Comparison of ENCODE assay signal across 11 cellular contexts in genomic region chr1:15948091-15948591, GRCh38. TPM values are rescaled to one million over a fixed set of nuclear protein-coding genes. Genes with fewer than 3 reads are reported as not detected.
DNase-seq lines count a peak whose midpoint lies in the region; ATAC-seq and TF ChIP-seq lines count a peak whose summit lies in the region.
"Had no signal": no experiment of that assay in that cellular context is flagged by ENCODE, and none has a peak within 500 bp of the region (broad histone marks: within the 10 kb centered on the region; RNA-seq: fewer than 3 reads in every experiment).

No MANE protein-coding gene starts in this region.

- no peaks in the 10 kb centered on the region for H3K9me3 Mint-ChIP-seq in CD4-positive, alpha-beta memory T cell

- peak overlapping the region; percentile 36 to 83 (median 54) for H3K4me3 Mint-ChIP-seq in CD4-positive, alpha-beta memory T cell

- peaks cover 0 to 2% of the 10 kb centered on the region in 2 donors for H3K27me3 Mint-ChIP-seq in CD4-positive, alpha-beta memory T cell

- H3K4me3 ChIP-seq in CD4-positive, alpha-beta memory T cell (ENCODE audit: low read length in 2 of 2), result no peak overlapping the region
- H3K4me3 ChIP-seq in SK-N-MC (no peak overlapping the region), esophagus squamous epithelium (no peak overlapping the region), sigmoid colon (no peak overlapping the region)

- H3K27me3 ChIP-seq in CD4-positive, alpha-beta memory T cell (ENCODE audit: insufficient read depth, low read length), result no peaks in the 10 kb centered on the region
- H3K27me3 ChIP-seq in esophagus squamous epithelium (no peaks in the 10 kb centered on the region), sigmoid colon (no peaks in the 10 kb centered on the region)

- TF ChIP-seq EP300 in sigmoid colon (IDR thresholded peaks at IDR 0.05), result no peak

- peak overlapping the region; percentile 86 to 98 (median 95) for H3K27ac Mint-ChIP-seq in CD4-positive, alpha-beta memory T cell

- TF ChIP-seq POLR2A in esophagus squamous epithelium (IDR thresholded peaks at IDR 0.05), result no peak
- no peak for TF ChIP-seq POLR2A in sigmoid colon (IDR thresholded peaks at IDR 0.05)

- peak in 1 of 5 donors; percentile 46 for DNase-seq in CD4-positive, alpha-beta memory T cell
- no peak for DNase-seq in SK-N-MC (ENCODE audit: low read depth, low spot score)
- no peak for DNase-seq in esophagus squamous epithelium (lab: John Stamatoyannopoulos, UW)
- DNase-seq in sigmoid colon, result no peak
- no peak for DNase-seq in RPMI8226
- no peak for DNase-seq in stimulated activated CD4-positive, alpha-beta T cell treated with anti-CD3 and anti-CD28 coated beads, Interleukin-4, amount 100 ng/mL, for 1 hour
- DNase-seq: DMS 273 treated with DMSO at 0.1 percent for 48 hours, NCI-H187 treated with DMSO at 0.1 percent for 48 hours had no signal

- POLR2A ChIA-PET in CD4-positive, alpha-beta memory T cell (lab: Charles Lee; ENCODE audit: partially characterized antibody), result interaction anchor here (1.3 kb wide), 1 partner anchor 101 kb away, joined by 3 read pairs; the partner anchor contains the start of gene SPEN

- H3K27ac ChIP-seq in CD4-positive, alpha-beta memory T cell (ENCODE audit: low read depth, low read length), result peak overlapping the region; percentile 79
- H3K27ac ChIP-seq in SK-N-MC (peak overlapping the region; percentile 32), esophagus squamous epithelium (peak overlapping the region; percentile 89 to 97 (median 96)), sigmoid colon (peak overlapping the region; percentile 78 to 96 (median 89))

- CTCF ChIA-PET in CD4-positive, alpha-beta memory T cell (lab: Charles Lee; ENCODE audit: partially characterized antibody), result no interaction called here

- TF ChIP-seq CTCF in esophagus squamous epithelium (IDR thresholded peaks at IDR 0.05) (no peak), sigmoid colon (IDR thresholded peaks at IDR 0.05) (no peak)

- ATAC-seq in GM19467 (IDR thresholded peaks at IDR 0.05; ENCODE audit: unreplicated experiment) (no peak), GM18861 (IDR thresholded peaks at IDR 0.05; ENCODE audit: unreplicated experiment) (no peak)

- WGBS in esophagus squamous epithelium, 2 donors, result 74 to 80% methylated on average over 4 to 5 of the region's 16 CpGs
- 88 to 89% methylated on average over 16 of the region's 16 CpGs for WGBS in sigmoid colon, 2 donors

- peaks cover 16 to 36% of the 10 kb centered on the region in 2 donors for H3K36me3 Mint-ChIP-seq in CD4-positive, alpha-beta memory T cell

- peaks cover 43 to 67% (median 51%) of the 10 kb centered on the region in 4 donors for H3K4me1 Mint-ChIP-seq in CD4-positive, alpha-beta memory T cell

- peaks cover 38% of the 10 kb centered on the region for H3K36me3 ChIP-seq in CD4-positive, alpha-beta memory T cell (ENCODE audit: insufficient read depth, low read length)
- H3K36me3 ChIP-seq in SK-N-MC (ENCODE audit: insufficient read depth, low read length), result peaks cover 28% of the 10 kb centered on the region; the same call in 1 of the 2 replicates
- H3K36me3 ChIP-seq in esophagus squamous epithelium, result peaks cover 34 to 52% (median 39%) of the 10 kb centered on the region in 3 donors
- peaks cover 25 to 50% (median 28%) of the 10 kb centered on the region in 4 donors for H3K36me3 ChIP-seq in sigmoid colon

- no peaks in the 10 kb centered on the region for H3K9me3 ChIP-seq in CD4-positive, alpha-beta memory T cell (ENCODE audit: control insufficient read depth in 1 of 2, low read length in 2 of 2)
- H3K9me3 ChIP-seq in SK-N-MC (ENCODE audit: low read depth, low read length) (no peaks in the 10 kb centered on the region), esophagus squamous epithelium (no peaks in the 10 kb centered on the region), sigmoid colon (no peaks in the 10 kb centered on the region)

- peaks cover 53% of the 10 kb centered on the region for H3K4me1 ChIP-seq in CD4-positive, alpha-beta memory T cell (ENCODE audit: insufficient read depth, low read length)
- peaks cover 46 to 60% (median 54%) of the 10 kb centered on the region in 3 donors for H3K4me1 ChIP-seq in esophagus squamous epithelium
- H3K4me1 ChIP-seq in sigmoid colon, result peaks cover 0 to 56% (median 50%) of the 10 kb centered on the region in 4 donors

- H3K9ac ChIP-seq in SK-N-MC (ENCODE audit: insufficient read length), result no peak overlapping the region

- intact Hi-C loops in CD4-positive, alpha-beta memory T cell (cut with micrococcal nuclease), result no loop called here
- intact Hi-C loops in esophagus squamous epithelium (cut with DNase I) (no loop called here), sigmoid colon (cut with DNase I) (loop anchor here (2.0 to 5.0 kb wide), 2 partner anchors 51 to 99 kb away; no protein-coding TSS in a partner anchor)

RNA-seq across cellular contexts. Expression of gene ZBTB17, which starts 27.8 kb away (rescaled TPM):
- total RNA-seq in CD4-positive, alpha-beta memory T cell, result 10 to 100 TPM; 52.6 to 61.0 TPM
- 10 to 100 TPM in 1 of 2 donors, 1 to 10 TPM in 1; 5.2 to 24.3 TPM for polyA plus RNA-seq in CD4-positive, alpha-beta memory T cell
- total RNA-seq in esophagus squamous epithelium (10 to 100 TPM; 19.1 to 33.1 (median 26.8) TPM), sigmoid colon (10 to 100 TPM; 22.1 to 38.5 (median 26.5) TPM)
- polyA plus RNA-seq in sigmoid colon, result 10 to 100 TPM; 17.4 to 38.7 (median 18.3) TPM

RNA-seq across cellular contexts. Expression of gene SRARP, which starts 55.9 kb away (rescaled TPM):
- not detected for total RNA-seq in CD4-positive, alpha-beta memory T cell
- not detected for polyA plus RNA-seq in CD4-positive, alpha-beta memory T cell
- total RNA-seq in esophagus squamous epithelium, result not detected
- total RNA-seq in sigmoid colon, result not detected
- polyA plus RNA-seq in sigmoid colon, result under 1 TPM in 1 of 3 donors, not detected in 2; under 0.01 TPM
- total RNA-seq: kidney epithelial cell had no signal

Comparison
In these comparisons a context has a peak if more than half of its experiments do, and no peak if none do; other contexts are left out.
1. H3K27ac ChIP-seq: peak in every context shown above with its lines; median percentile 96 in esophagus squamous epithelium; 89 in sigmoid colon; 79 in CD4-positive, alpha-beta memory T cell; 32 in SK-N-MC.